20 cellular contexts compared by ENCODE assay signal in the genomic region with DNA sequence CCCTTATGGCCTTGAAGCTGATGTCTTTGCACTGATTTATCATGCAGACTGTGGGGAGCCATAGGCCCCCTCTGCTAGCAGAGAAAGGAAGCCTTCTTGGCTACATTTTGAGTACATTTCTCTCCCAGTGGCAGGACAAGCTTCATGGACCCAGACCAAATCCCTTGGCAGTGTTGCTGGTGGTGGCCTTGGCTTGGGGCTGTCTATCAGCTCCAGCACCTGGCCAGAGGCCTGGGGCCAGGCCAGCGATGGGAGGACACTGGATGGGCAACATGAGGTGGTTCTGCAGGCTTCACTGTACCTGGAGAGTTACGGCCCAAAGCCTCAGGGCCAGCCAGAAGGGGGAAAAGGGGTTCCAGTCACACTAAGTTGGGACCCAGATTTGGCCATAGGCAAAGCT.
DNase-seq lines count a peak whose midpoint lies in the region; ATAC-seq and TF ChIP-seq lines count a peak whose summit lies in the region.
"Had no signal": no experiment of that assay in that cellular context is flagged by ENCODE, and none has a peak within 500 bp of the region (broad histone marks: within the 10 kb centered on the region; RNA-seq: fewer than 3 reads in every experiment).

No MANE protein-coding gene starts in this region.

- DNase-seq in Right ventricle myocardium superior (no peak), cardiac septum (ENCODE audit: low spot score) (no peak), lower lobe of right lung (no peak), transverse colon (no peak), Calu3 (no peak), CD14-positive monocyte (ENCODE audit: low spot score) (no peak), pons (ENCODE audit: low spot score) (no peak)
- DNase-seq: 8988T; CD8-positive, alpha-beta T cell; DND-41; HCEC 1CT; IMR-90; Karpas-422; MM.1S; NCI-H1105; NCI-H187; NCI-H446; OCI-M1; RPMI8226 had no signal

- TF ChIP-seq CTCF in lower lobe of right lung (IDR thresholded peaks at IDR 0.05) (no peak), transverse colon (IDR thresholded peaks at IDR 0.05) (no peak), Calu3 (IDR thresholded peaks at IDR 0.05; ENCODE audit: unreplicated experiment) (no peak), CD14-positive monocyte (IDR thresholded peaks at IDR 0.05) (no peak)

- H3K9me3 Mint-ChIP-seq in Calu3 (ENCODE audit: low read depth, unreplicated experiment) (no peaks in the 10 kb centered on the region), CD14-positive monocyte (peaks cover 0 to 6% (median 1%) of the 10 kb centered on the region in 7 donors)

- no TSS peak for BruUV-seq in Calu3 (replicated peaks; lab: Mats Ljungman, UMichigan)

- H3K36me3 ChIP-seq in lower lobe of right lung, result no peaks in the 10 kb centered on the region
- H3K36me3 ChIP-seq in rectal smooth muscle tissue (ENCODE audit: control insufficient read depth, insufficient read depth, low read length), result no peaks in the 10 kb centered on the region
- H3K36me3 ChIP-seq in transverse colon, result peaks cover 0 to 5% (median 0%) of the 10 kb centered on the region in 4 donors

- no peak for TF ChIP-seq POLR2A in transverse colon (IDR thresholded peaks at IDR 0.05)

- TF ChIP-seq EP300 in transverse colon (IDR thresholded peaks at IDR 0.05; ENCODE audit: low read depth), result no peak

- H3K36me3 Mint-ChIP-seq in Calu3 (ENCODE audit: insufficient read depth, unreplicated experiment) (no peaks in the 10 kb centered on the region), CD14-positive monocyte (peaks cover 9 to 11% of the 10 kb centered on the region in 2 donors)

- no peak overlapping the region for H3K27ac Mint-ChIP-seq in Calu3 (ENCODE audit: unreplicated experiment)
- no peak overlapping the region for H3K27ac Mint-ChIP-seq in CD14-positive monocyte
- H3K27ac Mint-ChIP-seq: CD8-positive, alpha-beta T cell had no signal

- H3K4me3 Mint-ChIP-seq in Calu3 (ENCODE audit: low read depth, unreplicated experiment) (no peak overlapping the region), CD14-positive monocyte (no peak overlapping the region)
- H3K4me3 Mint-ChIP-seq: CD8-positive, alpha-beta T cell had no signal

- peak; percentile 46 for ATAC-seq in Right ventricle myocardium superior (ENCODE audit: poor library complexity)
- no peak for ATAC-seq in lower lobe of right lung
- ATAC-seq: CD8-positive, alpha-beta T cell had no signal

- CTCF ChIA-PET in Calu3 (lab: Charles Lee), result no interaction called here

- H3K9me3 ChIP-seq in lower lobe of right lung, result no peaks in the 10 kb centered on the region
- no peaks in the 10 kb centered on the region for H3K9me3 ChIP-seq in transverse colon

- no peaks in the 10 kb centered on the region for H3K27me3 ChIP-seq in lower lobe of right lung (ENCODE audit: low read depth)
- H3K27me3 ChIP-seq in rectal smooth muscle tissue (ENCODE audit: control insufficient read depth, insufficient read depth, low read length), result no peaks in the 10 kb centered on the region
- no peaks in the 10 kb centered on the region for H3K27me3 ChIP-seq in transverse colon

- H3K27me3 Mint-ChIP-seq in Calu3 (ENCODE audit: unreplicated experiment) (no peaks in the 10 kb centered on the region), CD14-positive monocyte (ENCODE audit: low read depth in 3 of 3) (peaks cover 0 to 3% (median 0%) of the 10 kb centered on the region in 3 donors)

- intact Hi-C loops in Right ventricle myocardium superior (cut with DNase I), result no loop called here
- intact Hi-C loops in cardiac septum (cut with DNase I), result no loop called here
- intact Hi-C loops in lower lobe of right lung (cut with DNase I), result no loop called here
- intact Hi-C loops in transverse colon (cut with DNase I; ENCODE audit: low total_unique reads), result no loop called here
- intact Hi-C loops in Calu3 (cut with micrococcal nuclease; ENCODE audit: unreplicated experiment), result no loop called here
- intact Hi-C loops in CD14-positive monocyte (cut with micrococcal nuclease), result no loop called here

- H3K4me1 ChIP-seq in lower lobe of right lung, result peaks cover 18% of the 10 kb centered on the region
- peaks cover 23% of the 10 kb centered on the region for H3K4me1 ChIP-seq in rectal smooth muscle tissue (ENCODE audit: control insufficient read depth, insufficient read depth, low read length)
- H3K4me1 ChIP-seq in transverse colon, result peaks cover 0 to 6% (median 2%) of the 10 kb centered on the region in 4 donors

- H3K4me1 Mint-ChIP-seq in Calu3 (ENCODE audit: low read depth, unreplicated experiment) (no peaks in the 10 kb centered on the region), CD14-positive monocyte (no peaks in the 10 kb centered on the region)

- H3K27ac ChIP-seq in lower lobe of right lung (peak overlapping the region; percentile 58), rectal smooth muscle tissue (ENCODE audit: low read depth, low read length) (peak overlapping the region; percentile 90), transverse colon (peak overlapping the region in 3 of 4 donors; percentile 61 to 70 (median 62))

- no peak overlapping the region for H3K4me3 ChIP-seq in lower lobe of right lung
- no peak overlapping the region for H3K4me3 ChIP-seq in rectal smooth muscle tissue (ENCODE audit: low read length)
- no peak overlapping the region for H3K4me3 ChIP-seq in transverse colon

- H3K9ac ChIP-seq in rectal smooth muscle tissue (ENCODE audit: low read length), result no peak overlapping the region

- WGBS in transverse colon (ENCODE audit: low coverage in 1 of 2), 2 donors, result 79% methylated on average over 2 of the region's 2 CpGs; no CpG with 5 or more reads in 1 of the 2 donors

- in situ Hi-C loops in transverse colon (cut with MboI; ENCODE audit: low pct_ligation_motif_present in 1 of 4, low pct_unique_long_range_greater_than_20kb in 1 of 4, low sequenced_read_pairs in 3 of 4), result no loop called here
